In genomic region chr6:165889636-165890403, GRCh38 we compare ENCODE assay signal across 8 cellular contexts.
A peak's percentile ranks its signal among the peaks of the same experiment; 100 is the strongest.
DNase-seq lines count a peak whose midpoint lies in the region; ATAC-seq and TF ChIP-seq lines count a peak whose summit lies in the region.

No MANE protein-coding gene starts in this region.

- H3K14ac ChIP-seq in mesenchymal stem cell (ENCODE audit: low read length in 2 of 2) = no peak overlapping the region

- H2BK5ac ChIP-seq in mesenchymal stem cell (ENCODE audit: low read depth, low read length, poor library complexity, severe bottlenecking) = no peak overlapping the region

- peak; percentile 57 for TF ChIP-seq CTCF in Calu3 (IDR thresholded peaks at IDR 0.05; ENCODE audit: unreplicated experiment)
- TF ChIP-seq CTCF in coronary artery (IDR thresholded peaks at IDR 0.05) = no peak

- H3K27ac ChIP-seq in mesenchymal stem cell (ENCODE audit: low read length, poor library complexity, severe bottlenecking) (no peak overlapping the region), coronary artery (no peak overlapping the region)

- H3K36me3 ChIP-seq in mesenchymal stem cell (ENCODE audit: control insufficient read depth in 1 of 2, insufficient read depth in 2 of 2, low read depth in 1 of 2, low read length in 2 of 2) = no peaks in the 10 kb centered on the region

- WGBS in mesenchymal stem cell = 21% methylated on average over 7 of the region's 7 CpGs

- H2BK12ac ChIP-seq in mesenchymal stem cell (ENCODE audit: low read length in 2 of 2) = no peak overlapping the region

- peaks cover 40% of the 10 kb centered on the region for H3K27me3 Mint-ChIP-seq in Calu3 (ENCODE audit: unreplicated experiment)

- H3K36me3 Mint-ChIP-seq in Calu3 (ENCODE audit: insufficient read depth, unreplicated experiment) = no peaks in the 10 kb centered on the region

- intact Hi-C loops in Calu3 (cut with micrococcal nuclease; ENCODE audit: unreplicated experiment) = loop anchor here (1.0 to 5.0 kb wide), 3 partner anchors 97 to 216 kb away; no protein-coding TSS in a partner anchor

- no peaks in the 10 kb centered on the region for H3K79me1 ChIP-seq in mesenchymal stem cell (replicated peaks; ENCODE audit: low read length, poor library complexity, severe bottlenecking)

- H3K4me2 ChIP-seq in mesenchymal stem cell (ENCODE audit: low read length, poor library complexity, severe bottlenecking) = no peak overlapping the region

- DNase-seq in Calu3 = peak; percentile 55
- DNase-seq in brain pericyte (ENCODE audit: low read depth, low spot score) = peak; percentile 16
- DNase-seq in mesenchymal stem cell = peak; percentile 69
- DNase-seq in occipital lobe (lab: John Stamatoyannopoulos, UW) = no peak
- DNase-seq in NCI-H774 (lab: John Stamatoyannopoulos, UW) = no peak
- no peak for DNase-seq in coronary artery (ENCODE audit: low spot score)

- no peak overlapping the region for H2BK15ac ChIP-seq in mesenchymal stem cell (ENCODE audit: low read depth, poor library complexity, severe bottlenecking)

- no peak overlapping the region for H4K8ac ChIP-seq in mesenchymal stem cell (ENCODE audit: low read length)

- H3K9me3 Mint-ChIP-seq in Calu3 (ENCODE audit: low read depth, unreplicated experiment) = no peaks in the 10 kb centered on the region

- peaks cover 12% of the 10 kb centered on the region for H3K4me1 Mint-ChIP-seq in Calu3 (ENCODE audit: low read depth, unreplicated experiment)

- H2AK5ac ChIP-seq in mesenchymal stem cell (ENCODE audit: low read length, severe bottlenecking) = no peak overlapping the region

- H3K18ac ChIP-seq in mesenchymal stem cell (ENCODE audit: low read depth in 1 of 2, low read length in 2 of 2) = no peak overlapping the region

- no peak overlapping the region for H3K4me3 Mint-ChIP-seq in Calu3 (ENCODE audit: low read depth, unreplicated experiment)

- BruUV-seq in Calu3 (replicated peaks; lab: Mats Ljungman, UMichigan) = no TSS peak

- no peak overlapping the region for H2BK120ac ChIP-seq in mesenchymal stem cell (ENCODE audit: low read depth, low read length)

- peak; percentile 41 for ATAC-seq in HG02678 (IDR thresholded peaks at IDR 0.05; ENCODE audit: unreplicated experiment)
- ATAC-seq in HG03108 (IDR thresholded peaks at IDR 0.05; ENCODE audit: unreplicated experiment) = no peak

- H3K9ac ChIP-seq in mesenchymal stem cell (ENCODE audit: low read length) = no peak overlapping the region

- no peaks in the 10 kb centered on the region for H3K4me1 ChIP-seq in mesenchymal stem cell (ENCODE audit: control insufficient read depth, insufficient read depth, low read depth, low read length)

- H3K4me3 ChIP-seq in mesenchymal stem cell (ENCODE audit: insufficient read depth in 1 of 2, low read depth in 1 of 2, low read length in 2 of 2) = no peak overlapping the region
- no peak overlapping the region for H3K4me3 ChIP-seq in coronary artery

- H2AFZ ChIP-seq in mesenchymal stem cell (ENCODE audit: low read depth, low read length) = no peak overlapping the region

- H3K4ac ChIP-seq in mesenchymal stem cell (ENCODE audit: low read depth in 1 of 2, low read length in 2 of 2) = no peak overlapping the region

- H3K9me3 ChIP-seq in mesenchymal stem cell (ENCODE audit: control insufficient read depth, low read length) = peaks cover 11% of the 10 kb centered on the region

- peak overlapping the region; percentile 36 for H3K27ac Mint-ChIP-seq in Calu3 (ENCODE audit: unreplicated experiment)

- no peak overlapping the region for H3K23ac ChIP-seq in mesenchymal stem cell (ENCODE audit: low read length in 2 of 2)

- CTCF ChIA-PET in Calu3 (lab: Charles Lee) = interaction anchor here (1.1 to 1.6 kb wide), 4 partner anchors 20 to 216 kb away, joined by 3 to 9 read pairs (median 4); no protein-coding TSS in a partner anchor

- H3K27me3 ChIP-seq in mesenchymal stem cell (ENCODE audit: control insufficient read depth in 1 of 2, insufficient read depth in 1 of 2, low read length in 2 of 2) = peaks cover 3 to 39% of the 10 kb centered on the region in 2 experiments

- no peak overlapping the region for H4K91ac ChIP-seq in mesenchymal stem cell (ENCODE audit: low read length)

Comparison
In these comparisons a context has a peak if more than half of its experiments do, and no peak if none do; other contexts are left out.
1. DNase-seq: peak in Calu3 (single experiment), brain pericyte (single experiment) and mesenchymal stem cell (single experiment); none in occipital lobe (single experiment), NCI-H774 (single experiment) and coronary artery (single experiment).